ENCODE assay signal across 1 cellular context in the genomic region with DNA sequence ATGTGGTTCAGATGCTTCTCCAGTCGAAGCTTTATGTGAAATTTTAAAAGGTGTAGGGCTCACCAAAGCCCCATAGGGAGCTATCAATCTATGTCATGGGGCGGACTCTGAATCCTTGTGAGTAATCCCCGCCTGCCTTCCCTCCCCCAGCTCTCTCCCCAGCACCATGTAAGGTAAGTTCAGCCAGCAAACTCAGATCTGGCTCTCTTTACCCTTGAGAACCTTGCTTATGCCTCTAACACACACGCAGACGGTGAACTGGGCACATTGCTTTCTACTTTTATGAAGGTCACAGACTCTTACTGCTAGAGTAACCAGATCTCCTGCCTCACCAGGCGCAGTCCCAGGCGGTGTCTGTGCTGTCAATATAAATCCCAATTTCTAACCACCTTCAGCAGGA.
TF ChIP-seq lines count a peak whose summit lies in the region.

No MANE protein-coding gene starts in this region.

TF ChIP-seq in HEK293, 187 proteins besides CTCF, POLR2A, EP300 and RAD21 (continued from another document and continues in another):
- TF ChIP-seq ZFP41 (tag by site-specific recombination; IDR thresholded peaks at IDR 0.05; ENCODE audit: borderline replicate concordance) = no peak
- TF ChIP-seq ZNF155 (tag by site-specific recombination; IDR thresholded peaks at IDR 0.05) = no peak
- TF ChIP-seq, protein P1, sequence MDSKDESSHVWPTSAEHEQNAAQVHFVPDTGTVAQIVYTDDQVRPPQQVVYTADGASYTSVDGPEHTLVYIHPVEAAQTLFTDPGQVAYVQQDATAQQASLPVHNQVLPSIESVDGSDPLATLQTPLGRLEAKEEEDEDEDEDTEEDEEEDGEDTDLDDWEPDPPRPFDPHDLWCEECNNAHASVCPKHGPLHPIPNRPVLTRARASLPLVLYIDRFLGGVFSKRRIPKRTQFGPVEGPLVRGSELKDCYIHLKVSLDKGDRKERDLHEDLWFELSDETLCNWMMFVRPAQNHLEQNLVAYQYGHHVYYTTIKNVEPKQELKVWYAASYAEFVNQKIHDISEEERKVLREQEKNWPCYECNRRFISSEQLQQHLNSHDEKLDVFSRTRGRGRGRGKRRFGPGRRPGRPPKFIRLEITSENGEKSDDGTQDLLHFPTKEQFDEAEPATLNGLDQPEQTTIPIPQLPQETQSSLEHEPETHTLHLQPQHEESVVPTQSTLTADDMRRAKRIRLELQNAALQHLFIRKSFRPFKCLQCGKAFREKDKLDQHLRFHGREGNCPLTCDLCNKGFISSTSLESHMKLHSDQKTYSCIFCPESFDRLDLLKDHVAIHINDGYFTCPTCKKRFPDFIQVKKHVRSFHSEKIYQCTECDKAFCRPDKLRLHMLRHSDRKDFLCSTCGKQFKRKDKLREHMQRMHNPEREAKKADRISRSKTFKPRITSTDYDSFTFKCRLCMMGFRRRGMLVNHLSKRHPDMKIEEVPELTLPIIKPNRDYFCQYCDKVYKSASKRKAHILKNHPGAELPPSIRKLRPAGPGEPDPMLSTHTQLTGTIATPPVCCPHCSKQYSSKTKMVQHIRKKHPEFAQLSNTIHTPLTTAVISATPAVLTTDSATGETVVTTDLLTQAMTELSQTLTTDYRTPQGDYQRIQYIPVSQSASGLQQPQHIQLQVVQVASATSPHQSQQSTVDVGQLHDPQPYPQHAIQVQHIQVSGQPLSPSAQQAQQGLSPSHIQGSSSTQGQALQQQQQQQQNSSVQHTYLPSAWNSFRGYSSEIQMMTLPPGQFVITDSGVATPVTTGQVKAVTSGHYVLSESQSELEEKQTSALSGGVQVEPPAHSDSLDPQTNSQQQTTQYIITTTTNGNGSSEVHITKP (tag by site-specific recombination; IDR thresholded peaks at IDR 0.05) = no peak
- TF ChIP-seq ZNF792 (tag by site-specific recombination; IDR thresholded peaks at IDR 0.05) = no peak
- TF ChIP-seq ZNF341 (tag by site-specific recombination; IDR thresholded peaks at IDR 0.05; ENCODE audit: low read depth) = 0 out of 2 replicates have a peak, but pooled peaks have one; percentile 24
- peak; percentile 21; the same call in 1 of the 2 replicates for TF ChIP-seq SP2 (tag by site-specific recombination; IDR thresholded peaks at IDR 0.05)
- TF ChIP-seq, protein P2, sequence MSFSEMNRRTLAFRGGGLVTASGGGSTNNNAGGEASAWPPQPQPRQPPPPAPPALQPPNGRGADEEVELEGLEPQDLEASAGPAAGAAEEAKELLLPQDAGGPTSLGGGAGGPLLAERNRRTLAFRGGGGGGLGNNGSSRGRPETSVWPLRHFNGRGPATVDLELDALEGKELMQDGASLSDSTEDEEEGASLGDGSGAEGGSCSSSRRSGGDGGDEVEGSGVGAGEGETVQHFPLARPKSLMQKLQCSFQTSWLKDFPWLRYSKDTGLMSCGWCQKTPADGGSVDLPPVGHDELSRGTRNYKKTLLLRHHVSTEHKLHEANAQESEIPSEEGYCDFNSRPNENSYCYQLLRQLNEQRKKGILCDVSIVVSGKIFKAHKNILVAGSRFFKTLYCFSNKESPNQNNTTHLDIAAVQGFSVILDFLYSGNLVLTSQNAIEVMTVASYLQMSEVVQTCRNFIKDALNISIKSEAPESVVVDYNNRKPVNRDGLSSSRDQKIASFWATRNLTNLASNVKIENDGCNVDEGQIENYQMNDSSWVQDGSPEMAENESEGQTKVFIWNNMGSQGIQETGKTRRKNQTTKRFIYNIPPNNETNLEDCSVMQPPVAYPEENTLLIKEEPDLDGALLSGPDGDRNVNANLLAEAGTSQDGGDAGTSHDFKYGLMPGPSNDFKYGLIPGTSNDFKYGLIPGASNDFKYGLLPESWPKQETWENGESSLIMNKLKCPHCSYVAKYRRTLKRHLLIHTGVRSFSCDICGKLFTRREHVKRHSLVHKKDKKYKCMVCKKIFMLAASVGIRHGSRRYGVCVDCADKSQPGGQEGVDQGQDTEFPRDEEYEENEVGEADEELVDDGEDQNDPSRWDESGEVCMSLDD (tag by site-specific recombination; IDR thresholded peaks at IDR 0.05) = no peak
- TF ChIP-seq ZNF202 (tag by site-specific recombination; IDR thresholded peaks at IDR 0.05; ENCODE audit: borderline replicate concordance) = no peak
- TF ChIP-seq, protein P3, sequence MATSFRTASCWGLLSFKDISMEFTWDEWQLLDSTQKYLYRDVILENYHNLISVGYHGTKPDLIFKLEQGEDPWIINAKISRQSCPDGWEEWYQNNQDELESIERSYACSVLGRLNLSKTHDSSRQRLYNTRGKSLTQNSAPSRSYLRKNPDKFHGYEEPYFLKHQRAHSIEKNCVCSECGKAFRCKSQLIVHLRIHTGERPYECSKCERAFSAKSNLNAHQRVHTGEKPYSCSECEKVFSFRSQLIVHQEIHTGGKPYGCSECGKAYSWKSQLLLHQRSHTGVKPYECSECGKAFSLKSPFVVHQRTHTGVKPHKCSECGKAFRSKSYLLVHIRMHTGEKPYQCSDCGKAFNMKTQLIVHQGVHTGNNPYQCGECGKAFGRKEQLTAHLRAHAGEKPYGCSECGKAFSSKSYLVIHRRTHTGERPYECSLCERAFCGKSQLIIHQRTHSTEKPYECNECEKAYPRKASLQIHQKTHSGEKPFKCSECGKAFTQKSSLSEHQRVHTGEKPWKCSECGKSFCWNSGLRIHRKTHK (tag by site-specific recombination; IDR thresholded peaks at IDR 0.05) = no peak
- TF ChIP-seq ZNF843 (tag by site-specific recombination; IDR thresholded peaks at IDR 0.05) = no peak
- TF ChIP-seq, protein P4, sequence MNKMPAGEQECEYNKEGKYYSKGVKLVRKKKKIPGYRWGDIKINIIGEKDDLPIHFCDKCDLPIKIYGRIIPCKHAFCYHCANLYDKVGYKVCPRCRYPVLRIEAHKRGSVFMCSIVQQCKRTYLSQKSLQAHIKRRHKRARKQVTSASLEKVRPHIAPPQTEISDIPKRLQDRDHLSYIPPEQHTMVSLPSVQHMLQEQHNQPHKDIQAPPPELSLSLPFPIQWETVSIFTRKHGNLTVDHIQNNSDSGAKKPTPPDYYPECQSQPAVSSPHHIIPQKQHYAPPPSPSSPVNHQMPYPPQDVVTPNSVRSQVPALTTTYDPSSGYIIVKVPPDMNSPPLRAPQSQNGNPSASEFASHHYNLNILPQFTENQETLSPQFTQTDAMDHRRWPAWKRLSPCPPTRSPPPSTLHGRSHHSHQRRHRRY (tag by site-specific recombination; IDR thresholded peaks at IDR 0.05) = no peak
- no peak for TF ChIP-seq ZNF138 (tag by site-specific recombination; IDR thresholded peaks at IDR 0.05; ENCODE audit: borderline replicate concordance)
- peak; percentile 17 for TF ChIP-seq SETDB1 (IDR thresholded peaks at IDR 0.05; ENCODE audit: insufficient read length, low read length)
- peak; percentile 54 for TF ChIP-seq ZNF10 (tag by site-specific recombination; IDR thresholded peaks at IDR 0.05)
- no peak for TF ChIP-seq ZNF121 (tag by site-specific recombination; IDR thresholded peaks at IDR 0.05)
- TF ChIP-seq ZNF404 (tag by site-specific recombination; IDR thresholded peaks at IDR 0.05) = no peak
- peak; percentile 42; the same call in 1 of the 2 replicates for TF ChIP-seq SP7 (tag by site-specific recombination; IDR thresholded peaks at IDR 0.05)
- TF ChIP-seq KLF7 (tag by site-specific recombination; IDR thresholded peaks at IDR 0.05; ENCODE audit: borderline replicate concordance) = no peak
- no peak for TF ChIP-seq ZNF600 (tag by site-specific recombination; IDR thresholded peaks at IDR 0.05)
- peak; percentile 73; the same call in 1 of the 2 replicates for TF ChIP-seq MZF1 (tag by site-specific recombination; IDR thresholded peaks at IDR 0.05; ENCODE audit: borderline replicate concordance)
- TF ChIP-seq SCRT1 (tag by site-specific recombination; IDR thresholded peaks at IDR 0.05; ENCODE audit: borderline replicate concordance) = no peak
- TF ChIP-seq ZNF555 (tag by site-specific recombination; conservative IDR thresholded peaks at IDR 0.05) = no peak
- TF ChIP-seq SP3 (tag by site-specific recombination; IDR thresholded peaks at IDR 0.05) = no peak
- TF ChIP-seq ZNF510 (tag by site-specific recombination; IDR thresholded peaks at IDR 0.05; ENCODE audit: insufficient replicate concordance) = no peak
- TF ChIP-seq, protein P5, sequence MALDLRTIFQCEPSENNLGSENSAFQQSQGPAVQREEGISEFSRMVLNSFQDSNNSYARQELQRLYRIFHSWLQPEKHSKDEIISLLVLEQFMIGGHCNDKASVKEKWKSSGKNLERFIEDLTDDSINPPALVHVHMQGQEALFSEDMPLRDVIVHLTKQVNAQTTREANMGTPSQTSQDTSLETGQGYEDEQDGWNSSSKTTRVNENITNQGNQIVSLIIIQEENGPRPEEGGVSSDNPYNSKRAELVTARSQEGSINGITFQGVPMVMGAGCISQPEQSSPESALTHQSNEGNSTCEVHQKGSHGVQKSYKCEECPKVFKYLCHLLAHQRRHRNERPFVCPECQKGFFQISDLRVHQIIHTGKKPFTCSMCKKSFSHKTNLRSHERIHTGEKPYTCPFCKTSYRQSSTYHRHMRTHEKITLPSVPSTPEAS (tag by site-specific recombination; IDR thresholded peaks at IDR 0.05) = no peak
- no peak for TF ChIP-seq ZNF157 (tag by site-specific recombination; IDR thresholded peaks at IDR 0.05)
- TF ChIP-seq ZBTB17 (tag by site-specific recombination; IDR thresholded peaks at IDR 0.05) = peak; percentile 74; the same call in 1 of the 2 replicates
- no peak for TF ChIP-seq GLIS2 (tag by site-specific recombination; IDR thresholded peaks at IDR 0.05)
- no peak for TF ChIP-seq ZNF239 (tag by site-specific recombination; IDR thresholded peaks at IDR 0.05)
- TF ChIP-seq ZNF214 (tag by site-specific recombination; IDR thresholded peaks at IDR 0.05; ENCODE audit: borderline replicate concordance) = no peak
- TF ChIP-seq MYNN (tag by site-specific recombination; IDR thresholded peaks at IDR 0.05; ENCODE audit: borderline replicate concordance) = no peak
- TF ChIP-seq BCL11A (tag by site-specific recombination; IDR thresholded peaks at IDR 0.05; ENCODE audit: low read depth) = no peak
- no peak for TF ChIP-seq HOXC10 (CRISPR knock-in tag; IDR thresholded peaks at IDR 0.05)
- TF ChIP-seq, protein P6, sequence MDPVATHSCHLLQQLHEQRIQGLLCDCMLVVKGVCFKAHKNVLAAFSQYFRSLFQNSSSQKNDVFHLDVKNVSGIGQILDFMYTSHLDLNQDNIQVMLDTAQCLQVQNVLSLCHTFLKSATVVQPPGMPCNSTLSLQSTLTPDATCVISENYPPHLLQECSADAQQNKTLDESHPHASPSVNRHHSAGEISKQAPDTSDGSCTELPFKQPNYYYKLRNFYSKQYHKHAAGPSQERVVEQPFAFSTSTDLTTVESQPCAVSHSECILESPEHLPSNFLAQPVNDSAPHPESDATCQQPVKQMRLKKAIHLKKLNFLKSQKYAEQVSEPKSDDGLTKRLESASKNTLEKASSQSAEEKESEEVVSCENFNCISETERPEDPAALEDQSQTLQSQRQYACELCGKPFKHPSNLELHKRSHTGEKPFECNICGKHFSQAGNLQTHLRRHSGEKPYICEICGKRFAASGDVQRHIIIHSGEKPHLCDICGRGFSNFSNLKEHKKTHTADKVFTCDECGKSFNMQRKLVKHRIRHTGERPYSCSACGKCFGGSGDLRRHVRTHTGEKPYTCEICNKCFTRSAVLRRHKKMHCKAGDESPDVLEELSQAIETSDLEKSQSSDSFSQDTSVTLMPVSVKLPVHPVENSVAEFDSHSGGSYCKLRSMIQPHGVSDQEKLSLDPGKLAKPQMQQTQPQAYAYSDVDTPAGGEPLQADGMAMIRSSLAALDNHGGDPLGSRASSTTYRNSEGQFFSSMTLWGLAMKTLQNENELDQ (tag by site-specific recombination; IDR thresholded peaks at IDR 0.05; ENCODE audit: low read depth) = no peak
- TF ChIP-seq, protein P7, sequence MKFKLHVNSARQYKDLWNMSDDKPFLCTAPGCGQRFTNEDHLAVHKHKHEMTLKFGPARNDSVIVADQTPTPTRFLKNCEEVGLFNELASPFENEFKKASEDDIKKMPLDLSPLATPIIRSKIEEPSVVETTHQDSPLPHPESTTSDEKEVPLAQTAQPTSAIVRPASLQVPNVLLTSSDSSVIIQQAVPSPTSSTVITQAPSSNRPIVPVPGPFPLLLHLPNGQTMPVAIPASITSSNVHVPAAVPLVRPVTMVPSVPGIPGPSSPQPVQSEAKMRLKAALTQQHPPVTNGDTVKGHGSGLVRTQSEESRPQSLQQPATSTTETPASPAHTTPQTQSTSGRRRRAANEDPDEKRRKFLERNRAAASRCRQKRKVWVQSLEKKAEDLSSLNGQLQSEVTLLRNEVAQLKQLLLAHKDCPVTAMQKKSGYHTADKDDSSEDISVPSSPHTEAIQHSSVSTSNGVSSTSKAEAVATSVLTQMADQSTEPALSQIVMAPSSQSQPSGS (tag by site-specific recombination; IDR thresholded peaks at IDR 0.05; ENCODE audit: low read depth) = no peak
- no peak for TF ChIP-seq ZNF394 (tag by site-specific recombination; IDR thresholded peaks at IDR 0.05; ENCODE audit: borderline replicate concordance)
- no peak for TF ChIP-seq ZNF146 (tag by site-specific recombination; IDR thresholded peaks at IDR 0.05)
- no peak for TF ChIP-seq ZNF624 (tag by site-specific recombination; IDR thresholded peaks at IDR 0.05)
- no peak for TF ChIP-seq OVOL3 (tag by site-specific recombination; IDR thresholded peaks at IDR 0.05)
- no peak for TF ChIP-seq ZNF426 (tag by site-specific recombination; IDR thresholded peaks at IDR 0.05)
- TF ChIP-seq TCF7L2 (IDR thresholded peaks at IDR 0.05; ENCODE audit: borderline replicate concordance, low read depth, low read length) = no peak
- TF ChIP-seq, protein P8, sequence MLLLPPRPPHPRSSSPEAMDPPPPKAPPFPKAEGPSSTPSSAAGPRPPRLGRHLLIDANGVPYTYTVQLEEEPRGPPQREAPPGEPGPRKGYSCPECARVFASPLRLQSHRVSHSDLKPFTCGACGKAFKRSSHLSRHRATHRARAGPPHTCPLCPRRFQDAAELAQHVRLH (tag by site-specific recombination; IDR thresholded peaks at IDR 0.05) = no peak
- TF ChIP-seq, protein P9, sequence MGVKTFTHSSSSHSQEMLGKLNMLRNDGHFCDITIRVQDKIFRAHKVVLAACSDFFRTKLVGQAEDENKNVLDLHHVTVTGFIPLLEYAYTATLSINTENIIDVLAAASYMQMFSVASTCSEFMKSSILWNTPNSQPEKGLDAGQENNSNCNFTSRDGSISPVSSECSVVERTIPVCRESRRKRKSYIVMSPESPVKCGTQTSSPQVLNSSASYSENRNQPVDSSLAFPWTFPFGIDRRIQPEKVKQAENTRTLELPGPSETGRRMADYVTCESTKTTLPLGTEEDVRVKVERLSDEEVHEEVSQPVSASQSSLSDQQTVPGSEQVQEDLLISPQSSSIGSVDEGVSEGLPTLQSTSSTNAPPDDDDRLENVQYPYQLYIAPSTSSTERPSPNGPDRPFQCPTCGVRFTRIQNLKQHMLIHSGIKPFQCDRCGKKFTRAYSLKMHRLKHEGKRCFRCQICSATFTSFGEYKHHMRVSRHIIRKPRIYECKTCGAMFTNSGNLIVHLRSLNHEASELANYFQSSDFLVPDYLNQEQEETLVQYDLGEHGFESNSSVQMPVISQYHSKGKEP (tag by site-specific recombination; IDR thresholded peaks at IDR 0.05) = no peak
- no peak for TF ChIP-seq ZNF585B (tag by site-specific recombination; IDR thresholded peaks at IDR 0.05)
- TF ChIP-seq, protein P10, sequence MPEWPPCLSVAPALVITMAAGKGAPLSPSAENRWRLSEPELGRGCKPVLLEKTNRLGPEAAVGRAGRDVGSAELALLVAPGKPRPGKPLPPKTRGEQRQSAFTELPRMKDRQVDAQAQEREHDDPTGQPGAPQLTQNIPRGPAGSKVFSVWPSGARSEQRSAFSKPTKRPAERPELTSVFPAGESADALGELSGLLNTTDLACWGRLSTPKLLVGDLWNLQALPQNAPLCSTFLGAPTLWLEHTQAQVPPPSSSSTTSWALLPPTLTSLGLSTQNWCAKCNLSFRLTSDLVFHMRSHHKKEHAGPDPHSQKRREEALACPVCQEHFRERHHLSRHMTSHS (tag by site-specific recombination; IDR thresholded peaks at IDR 0.05) = no peak
